ENCODE assay signal across 1 cellular context in the genomic region with DNA sequence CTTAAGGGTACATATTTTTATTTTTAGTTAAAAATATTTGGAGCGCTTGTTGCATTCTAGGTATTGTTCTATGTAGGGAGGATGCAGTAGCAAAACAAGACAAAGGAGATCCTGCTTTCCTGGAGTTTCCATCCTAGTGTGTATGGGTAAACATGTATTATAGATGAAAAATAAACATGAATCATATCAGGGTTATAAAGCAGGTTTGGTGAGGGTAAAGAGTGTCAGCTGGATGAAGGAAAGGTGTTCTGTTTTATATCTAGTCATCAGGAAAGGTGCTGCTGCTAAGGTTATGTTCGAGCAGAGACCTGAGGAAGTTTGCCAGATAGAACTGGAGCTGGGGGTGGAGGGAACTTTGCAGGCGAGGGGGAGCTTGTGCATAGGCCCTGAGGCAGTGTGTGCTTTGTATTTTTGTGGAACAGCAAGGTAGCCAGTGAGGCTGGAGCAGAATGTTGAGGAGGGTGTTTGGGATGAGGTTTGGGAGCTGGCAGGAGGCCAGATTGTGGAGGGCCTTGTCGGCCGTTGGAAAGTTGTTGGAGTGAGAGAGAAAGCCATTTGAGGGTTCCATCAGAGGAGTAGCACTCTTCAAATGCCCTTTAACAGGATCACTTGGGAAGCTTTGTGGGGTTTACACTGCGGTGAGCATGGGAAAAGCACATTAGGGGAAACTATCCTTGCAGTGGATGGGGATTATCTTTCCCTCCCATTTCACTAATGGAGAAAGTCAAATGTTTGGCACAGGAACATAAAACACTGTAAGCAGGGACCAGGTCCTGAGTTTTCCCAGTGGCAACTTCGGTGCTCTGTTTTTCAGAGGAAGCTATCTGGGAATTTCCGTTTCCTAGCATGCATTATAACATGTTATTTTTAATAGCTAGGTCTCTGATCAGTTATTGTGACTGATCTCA.
TF ChIP-seq lines count a peak whose summit lies in the region.

No MANE protein-coding gene starts in this region.

TF ChIP-seq in WTC11, 78 proteins besides CTCF, POLR2A, EP300 and RAD21:
- TF ChIP-seq MYBL2 (CRISPR knock-in tag; IDR thresholded peaks at IDR 0.05) = no peak
- TF ChIP-seq HMGXB4 (CRISPR knock-in tag; IDR thresholded peaks at IDR 0.05) = no peak
- TF ChIP-seq FOXP1 (CRISPR knock-in tag; IDR thresholded peaks at IDR 0.05; ENCODE audit: borderline replicate concordance) = no peak
- no peak for TF ChIP-seq CBFB (CRISPR knock-in tag; IDR thresholded peaks at IDR 0.05; ENCODE audit: low read depth)
- TF ChIP-seq SMAD4 (CRISPR knock-in tag; IDR thresholded peaks at IDR 0.05) = no peak
- no peak for TF ChIP-seq PRRX2 (CRISPR knock-in tag; IDR thresholded peaks at IDR 0.05)
- no peak for TF ChIP-seq ZNF416 (CRISPR knock-in tag; IDR thresholded peaks at IDR 0.05)
- TF ChIP-seq, protein P1, sequence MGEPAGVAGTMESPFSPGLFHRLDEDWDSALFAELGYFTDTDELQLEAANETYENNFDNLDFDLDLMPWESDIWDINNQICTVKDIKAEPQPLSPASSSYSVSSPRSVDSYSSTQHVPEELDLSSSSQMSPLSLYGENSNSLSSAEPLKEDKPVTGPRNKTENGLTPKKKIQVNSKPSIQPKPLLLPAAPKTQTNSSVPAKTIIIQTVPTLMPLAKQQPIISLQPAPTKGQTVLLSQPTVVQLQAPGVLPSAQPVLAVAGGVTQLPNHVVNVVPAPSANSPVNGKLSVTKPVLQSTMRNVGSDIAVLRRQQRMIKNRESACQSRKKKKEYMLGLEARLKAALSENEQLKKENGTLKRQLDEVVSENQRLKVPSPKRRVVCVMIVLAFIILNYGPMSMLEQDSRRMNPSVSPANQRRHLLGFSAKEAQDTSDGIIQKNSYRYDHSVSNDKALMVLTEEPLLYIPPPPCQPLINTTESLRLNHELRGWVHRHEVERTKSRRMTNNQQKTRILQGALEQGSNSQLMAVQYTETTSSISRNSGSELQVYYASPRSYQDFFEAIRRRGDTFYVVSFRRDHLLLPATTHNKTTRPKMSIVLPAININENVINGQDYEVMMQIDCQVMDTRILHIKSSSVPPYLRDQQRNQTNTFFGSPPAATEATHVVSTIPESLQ (CRISPR knock-in tag; IDR thresholded peaks at IDR 0.05) = no peak
- TF ChIP-seq RELA (CRISPR knock-in tag; IDR thresholded peaks at IDR 0.05; ENCODE audit: borderline replicate concordance) = no peak
- no peak for TF ChIP-seq NFATC4 (CRISPR knock-in tag; IDR thresholded peaks at IDR 0.05)
- no peak for TF ChIP-seq E2F4 (CRISPR knock-in tag; IDR thresholded peaks at IDR 0.05; ENCODE audit: borderline replicate concordance, low read depth)
- TF ChIP-seq, protein P2, sequence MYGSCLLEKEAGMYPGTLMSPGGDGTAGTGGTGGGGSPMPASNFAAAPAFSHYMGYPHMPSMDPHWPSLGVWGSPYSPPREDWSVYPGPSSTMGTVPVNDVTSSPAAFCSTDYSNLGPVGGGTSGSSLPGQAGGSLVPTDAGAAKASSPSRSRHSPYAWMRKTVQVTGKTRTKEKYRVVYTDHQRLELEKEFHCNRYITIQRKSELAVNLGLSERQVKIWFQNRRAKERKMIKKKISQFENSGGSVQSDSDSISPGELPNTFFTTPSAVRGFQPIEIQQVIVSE (CRISPR knock-in tag; IDR thresholded peaks at IDR 0.05; ENCODE audit: borderline replicate concordance) = no peak
- no peak for TF ChIP-seq NFYB (CRISPR knock-in tag; conservative IDR thresholded peaks at IDR 0.05; ENCODE audit: low read depth)
- TF ChIP-seq FOXJ3 (CRISPR knock-in tag; IDR thresholded peaks at IDR 0.05; ENCODE audit: borderline replicate concordance) = no peak
- TF ChIP-seq NR2C2 (CRISPR knock-in tag; IDR thresholded peaks at IDR 0.05) = no peak
- TF ChIP-seq ZNF263 (CRISPR knock-in tag; IDR thresholded peaks at IDR 0.05; ENCODE audit: low read depth) = no peak
- TF ChIP-seq, protein P3, sequence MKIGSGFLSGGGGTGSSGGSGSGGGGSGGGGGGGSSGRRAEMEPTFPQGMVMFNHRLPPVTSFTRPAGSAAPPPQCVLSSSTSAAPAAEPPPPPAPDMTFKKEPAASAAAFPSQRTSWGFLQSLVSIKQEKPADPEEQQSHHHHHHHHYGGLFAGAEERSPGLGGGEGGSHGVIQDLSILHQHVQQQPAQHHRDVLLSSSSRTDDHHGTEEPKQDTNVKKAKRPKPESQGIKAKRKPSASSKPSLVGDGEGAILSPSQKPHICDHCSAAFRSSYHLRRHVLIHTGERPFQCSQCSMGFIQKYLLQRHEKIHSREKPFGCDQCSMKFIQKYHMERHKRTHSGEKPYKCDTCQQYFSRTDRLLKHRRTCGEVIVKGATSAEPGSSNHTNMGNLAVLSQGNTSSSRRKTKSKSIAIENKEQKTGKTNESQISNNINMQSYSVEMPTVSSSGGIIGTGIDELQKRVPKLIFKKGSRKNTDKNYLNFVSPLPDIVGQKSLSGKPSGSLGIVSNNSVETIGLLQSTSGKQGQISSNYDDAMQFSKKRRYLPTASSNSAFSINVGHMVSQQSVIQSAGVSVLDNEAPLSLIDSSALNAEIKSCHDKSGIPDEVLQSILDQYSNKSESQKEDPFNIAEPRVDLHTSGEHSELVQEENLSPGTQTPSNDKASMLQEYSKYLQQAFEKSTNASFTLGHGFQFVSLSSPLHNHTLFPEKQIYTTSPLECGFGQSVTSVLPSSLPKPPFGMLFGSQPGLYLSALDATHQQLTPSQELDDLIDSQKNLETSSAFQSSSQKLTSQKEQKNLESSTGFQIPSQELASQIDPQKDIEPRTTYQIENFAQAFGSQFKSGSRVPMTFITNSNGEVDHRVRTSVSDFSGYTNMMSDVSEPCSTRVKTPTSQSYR (CRISPR knock-in tag; IDR thresholded peaks at IDR 0.05) = no peak
- no peak for TF ChIP-seq TEAD4 (CRISPR knock-in tag; IDR thresholded peaks at IDR 0.05)
- TF ChIP-seq TEAD1 (CRISPR knock-in tag; IDR thresholded peaks at IDR 0.05) = no peak
- TF ChIP-seq ZNF232 (CRISPR knock-in tag; IDR thresholded peaks at IDR 0.05) = no peak
TF ChIP-seq in WTC11: peak in this region for 0.
